In genomic region chr2:70516596-70516995, GRCh38 we compare ENCODE assay signal across 8 cellular contexts. TPM values are rescaled to one million over a fixed set of nuclear protein-coding genes. Genes with fewer than 3 reads are reported as not detected.
A peak's percentile ranks its signal among the peaks of the same experiment; 100 is the strongest.
DNase-seq lines count a peak whose midpoint lies in the region; ATAC-seq, FAIRE-seq and TF ChIP-seq lines count a peak whose summit lies in the region.

No MANE protein-coding gene starts in this region.

- no peak overlapping the region for H3K27ac Mint-ChIP-seq in activated naive CD8-positive, alpha-beta T cell treated with anti-CD3 and anti-CD28 coated beads, Interleukin-2, amount 10 ng/mL, durations not matched to agents 7 days and 5 days
- H3K27ac Mint-ChIP-seq in activated naive CD8-positive, alpha-beta T cell treated with anti-CD3 and anti-CD28 coated beads for 36 hours, result no peak overlapping the region
- H3K27ac Mint-ChIP-seq in stimulated activated naive CD8-positive, alpha-beta T cell treated with anti-CD3 and anti-CD28 coated beads, Interleukin-15, amount 100 ng/mL, for 72 hours, result peak overlapping the region in 1 of 2 donors; percentile 30

- peak; percentile 47 for ATAC-seq in activated naive CD8-positive, alpha-beta T cell treated with anti-CD3 and anti-CD28 coated beads, Interleukin-2, amount 10 ng/mL, durations not matched to agents 7 days and 5 days (ENCODE audit: low read depth)
- peak; percentile 97 for ATAC-seq in HG02938 (IDR thresholded peaks at IDR 0.05; ENCODE audit: unreplicated experiment)
- peak; percentile 72 for ATAC-seq in stimulated activated naive CD8-positive, alpha-beta T cell treated with anti-CD3 and anti-CD28 coated beads, Interleukin-15, amount 100 ng/mL, for 72 hours

- no peaks in the 10 kb centered on the region for H3K9me3 ChIP-seq in BE2C

- peak; percentile 89 for FAIRE-seq in RCC 7860 (lab: Jason Lieb, UNC)

- no peak for DNase-seq in activated naive CD8-positive, alpha-beta T cell treated with anti-CD3 and anti-CD28 coated beads, Interleukin-2, amount 10 ng/mL, durations not matched to agents 7 days and 5 days
- no peak for DNase-seq in activated naive CD8-positive, alpha-beta T cell treated with anti-CD3 and anti-CD28 coated beads for 36 hours
- DNase-seq in RCC 7860 (ENCODE audit: low spot score) (peak; percentile 79), NCI-H2227 treated with DMSO at 0.1 percent for 48 hours (lab: John Stamatoyannopoulos, UW) (no peak), BE2C (no peak)
- no peak for DNase-seq in stimulated activated naive CD8-positive, alpha-beta T cell treated with anti-CD3 and anti-CD28 coated beads, Interleukin-15, amount 100 ng/mL, for 72 hours
- DNase-seq in effector CD4-positive, alpha-beta T cell, result no peak

- peaks cover 10% of the 10 kb centered on the region for H3K4me1 Mint-ChIP-seq in activated naive CD8-positive, alpha-beta T cell treated with anti-CD3 and anti-CD28 coated beads, Interleukin-2, amount 10 ng/mL, durations not matched to agents 7 days and 5 days
- peaks cover 10% of the 10 kb centered on the region for H3K4me1 Mint-ChIP-seq in activated naive CD8-positive, alpha-beta T cell treated with anti-CD3 and anti-CD28 coated beads for 36 hours
- H3K4me1 Mint-ChIP-seq in stimulated activated naive CD8-positive, alpha-beta T cell treated with anti-CD3 and anti-CD28 coated beads, Interleukin-15, amount 100 ng/mL, for 72 hours, result peaks cover 12% of the 10 kb centered on the region

- H3K36me3 ChIP-seq in BE2C, result no peaks in the 10 kb centered on the region

- no peaks in the 10 kb centered on the region for H3K27me3 Mint-ChIP-seq in activated naive CD8-positive, alpha-beta T cell treated with anti-CD3 and anti-CD28 coated beads, Interleukin-2, amount 10 ng/mL, durations not matched to agents 7 days and 5 days
- no peaks in the 10 kb centered on the region for H3K27me3 Mint-ChIP-seq in activated naive CD8-positive, alpha-beta T cell treated with anti-CD3 and anti-CD28 coated beads for 36 hours
- H3K27me3 Mint-ChIP-seq in stimulated activated naive CD8-positive, alpha-beta T cell treated with anti-CD3 and anti-CD28 coated beads, Interleukin-15, amount 100 ng/mL, for 72 hours, result no peaks in the 10 kb centered on the region

- H3K4me1 ChIP-seq in BE2C, result no peaks in the 10 kb centered on the region

- TF ChIP-seq CTCF in BE2C (IDR thresholded peaks at IDR 0.05; ENCODE audit: low read depth, low read length), result no peak

- no peaks in the 10 kb centered on the region for H3K9me3 Mint-ChIP-seq in activated naive CD8-positive, alpha-beta T cell treated with anti-CD3 and anti-CD28 coated beads, Interleukin-2, amount 10 ng/mL, durations not matched to agents 7 days and 5 days
- H3K9me3 Mint-ChIP-seq in activated naive CD8-positive, alpha-beta T cell treated with anti-CD3 and anti-CD28 coated beads for 36 hours, result no peaks in the 10 kb centered on the region
- no peaks in the 10 kb centered on the region for H3K9me3 Mint-ChIP-seq in stimulated activated naive CD8-positive, alpha-beta T cell treated with anti-CD3 and anti-CD28 coated beads, Interleukin-15, amount 100 ng/mL, for 72 hours

- no peaks in the 10 kb centered on the region for H3K36me3 Mint-ChIP-seq in activated naive CD8-positive, alpha-beta T cell treated with anti-CD3 and anti-CD28 coated beads, Interleukin-2, amount 10 ng/mL, durations not matched to agents 7 days and 5 days
- no peaks in the 10 kb centered on the region for H3K36me3 Mint-ChIP-seq in activated naive CD8-positive, alpha-beta T cell treated with anti-CD3 and anti-CD28 coated beads for 36 hours

- H3K4me3 Mint-ChIP-seq in activated naive CD8-positive, alpha-beta T cell treated with anti-CD3 and anti-CD28 coated beads, Interleukin-2, amount 10 ng/mL, durations not matched to agents 7 days and 5 days, result no peak overlapping the region
- H3K4me3 Mint-ChIP-seq in activated naive CD8-positive, alpha-beta T cell treated with anti-CD3 and anti-CD28 coated beads for 36 hours, result no peak overlapping the region
- H3K4me3 Mint-ChIP-seq in stimulated activated naive CD8-positive, alpha-beta T cell treated with anti-CD3 and anti-CD28 coated beads, Interleukin-15, amount 100 ng/mL, for 72 hours, result no peak overlapping the region

- POLR2A ChIA-PET in activated naive CD8-positive, alpha-beta T cell treated with anti-CD3 and anti-CD28 coated beads, Interleukin-2, amount 10 ng/mL, durations not matched to agents 7 days and 5 days (lab: Charles Lee), result no interaction called here

- no peak overlapping the region for H3K4me3 ChIP-seq in BE2C (ENCODE audit: low read depth, low read length)

- no peaks in the 10 kb centered on the region for H3K27me3 ChIP-seq in BE2C

RNA-seq across cellular contexts. Expression of gene TGFA, which starts 37.0 kb away (rescaled TPM):
- 1 to 10 TPM in 1 of 2 experiments, under 1 TPM in 1; 0.86 to 1.0 TPM for total RNA-seq in activated naive CD8-positive, alpha-beta T cell treated with anti-CD3 and anti-CD28 coated beads, Interleukin-2, amount 10 ng/mL, durations not matched to agents 7 days and 5 days
- under 1 TPM; 0.06 to 0.25 TPM for total RNA-seq in activated naive CD8-positive, alpha-beta T cell treated with anti-CD3 and anti-CD28 coated beads for 36 hours
- polyA plus RNA-seq in BE2C (2012; ENCODE audit: insufficient read depth, insufficient read length, low read depth), result not detected

Comparison
In these comparisons a context has a peak if more than half of its experiments do, and no peak if none do; other contexts are left out.
1. ATAC-seq: peak in every context shown above with its lines; median percentile 97 in HG02938; 72 in stimulated activated naive CD8-positive, alpha-beta T cell treated with anti-CD3 and anti-CD28 coated beads, Interleukin-15, amount 100 ng/mL, for 72 hours; 47 in activated naive CD8-positive, alpha-beta T cell treated with anti-CD3 and anti-CD28 coated beads, Interleukin-2, amount 10 ng/mL, durations not matched to agents 7 days and 5 days.